Comparison of ENCODE assay signal across 1 cellular context in genomic region chr12:65840793-65841670, GRCh38.
TF ChIP-seq lines count a peak whose summit lies in the region.

No MANE protein-coding gene starts in this region.

TF ChIP-seq in endothelial cell of umbilical vein, 7 proteins besides CTCF, POLR2A, EP300 and RAD21:
- TF ChIP-seq POLR2AphosphoS5 (IDR thresholded peaks at IDR 0.05; ENCODE audit: insufficient read depth, low read depth, low read length) (peak; percentile 4), EZH2 (IDR thresholded peaks at IDR 0.05; ENCODE audit: borderline replicate concordance, low read depth, low read length, severe bottlenecking) (no peak), JUN (IDR thresholded peaks at IDR 0.05; ENCODE audit: borderline replicate concordance, insufficient read depth, insufficient read length, low read depth) (no peak), MYC (IDR thresholded peaks at IDR 0.05; ENCODE audit: low read depth, low read length) (no peak)
